In genomic region chr10:5068274-5069017, GRCh38 we compare ENCODE assay signal across 2 cellular contexts.
TF ChIP-seq lines count a peak whose summit lies in the region.

No MANE protein-coding gene starts in this region.

TF ChIP-seq in HepG2, 621 proteins besides CTCF, POLR2A, EP300 and RAD21 (continues in another document):
- TF ChIP-seq ZNF280D (CRISPR knock-in tag; IDR thresholded peaks at IDR 0.05) (0 out of 2 replicates have a peak, but pooled peaks have one; percentile 35), FOXP1 (IDR thresholded peaks at IDR 0.05) (no peak), FOXP1 (CRISPR knock-in tag; IDR thresholded peaks at IDR 0.05) (0 out of 2 replicates have a peak, but pooled peaks have one; percentile 15), NCOA2 (CRISPR knock-in tag; IDR thresholded peaks at IDR 0.05) (0 out of 2 replicates have a peak, but pooled peaks have one; percentile 26), RARA (CRISPR knock-in tag; IDR thresholded peaks at IDR 0.05) (peak; percentile 55; the same call in 1 of the 2 replicates), FOXK1 (CRISPR knock-in tag; IDR thresholded peaks at IDR 0.05; ENCODE audit: borderline replicate concordance, low read depth) (0 out of 2 replicates have a peak, but pooled peaks have one; percentile 10), POGZ (CRISPR knock-in tag; IDR thresholded peaks at IDR 0.05) (peak; percentile 51; the same call in 1 of the 2 replicates), GATAD2A (CRISPR knock-in tag; IDR thresholded peaks at IDR 0.05) (peak; percentile 51), ZBTB8A (CRISPR knock-in tag; IDR thresholded peaks at IDR 0.05; ENCODE audit: borderline replicate concordance, low read depth) (no peak), ZNF687 (CRISPR knock-in tag; IDR thresholded peaks at IDR 0.05) (peak; percentile 52), FOXM1 (CRISPR knock-in tag; IDR thresholded peaks at IDR 0.05) (no peak), ARID5B (CRISPR knock-in tag; IDR thresholded peaks at IDR 0.05) (peak; percentile 62), ZNF562 (CRISPR knock-in tag; IDR thresholded peaks at IDR 0.05; ENCODE audit: borderline replicate concordance) (no peak), ZNF672 (CRISPR knock-in tag; IDR thresholded peaks at IDR 0.05) (no peak), HMG20A (CRISPR knock-in tag; IDR thresholded peaks at IDR 0.05; ENCODE audit: borderline replicate concordance) (0 out of 2 replicates have a peak, but pooled peaks have one; percentile 11), MAFK (conservative IDR thresholded peaks at IDR 0.05 in 1 of 2, IDR thresholded peaks at IDR 0.05 in 1 of 2; ENCODE audit: low read length in 2 of 2) (peak in 1 of 2 experiments; percentile 62; a peak in 2 of 4 replicates), SALL1 (CRISPR knock-in tag; IDR thresholded peaks at IDR 0.05) (peak; percentile 26; the same call in 1 of the 2 replicates), FOXA3 (CRISPR knock-in tag; IDR thresholded peaks at IDR 0.05) (peak; percentile 34; the same call in 1 of the 2 replicates)

TF ChIP-seq in endothelial cell of umbilical vein, 7 proteins besides CTCF, POLR2A, EP300 and RAD21:
- TF ChIP-seq JUN (IDR thresholded peaks at IDR 0.05; ENCODE audit: borderline replicate concordance, insufficient read depth, insufficient read length, low read depth) (no peak), GATA2 (IDR thresholded peaks at IDR 0.05; ENCODE audit: insufficient read depth, insufficient read length, low read depth, low read length) (no peak), MAX (IDR thresholded peaks at IDR 0.05; ENCODE audit: insufficient read depth, insufficient read length) (no peak), FOS (IDR thresholded peaks at IDR 0.05; ENCODE audit: borderline replicate concordance, insufficient read depth, low read length) (no peak), MYC (IDR thresholded peaks at IDR 0.05; ENCODE audit: low read depth, low read length) (no peak), POLR2AphosphoS5 (IDR thresholded peaks at IDR 0.05; ENCODE audit: insufficient read depth, low read depth, low read length) (no peak), EZH2 (IDR thresholded peaks at IDR 0.05; ENCODE audit: borderline replicate concordance, low read depth, low read length, severe bottlenecking) (no peak)
